In the genomic region with DNA sequence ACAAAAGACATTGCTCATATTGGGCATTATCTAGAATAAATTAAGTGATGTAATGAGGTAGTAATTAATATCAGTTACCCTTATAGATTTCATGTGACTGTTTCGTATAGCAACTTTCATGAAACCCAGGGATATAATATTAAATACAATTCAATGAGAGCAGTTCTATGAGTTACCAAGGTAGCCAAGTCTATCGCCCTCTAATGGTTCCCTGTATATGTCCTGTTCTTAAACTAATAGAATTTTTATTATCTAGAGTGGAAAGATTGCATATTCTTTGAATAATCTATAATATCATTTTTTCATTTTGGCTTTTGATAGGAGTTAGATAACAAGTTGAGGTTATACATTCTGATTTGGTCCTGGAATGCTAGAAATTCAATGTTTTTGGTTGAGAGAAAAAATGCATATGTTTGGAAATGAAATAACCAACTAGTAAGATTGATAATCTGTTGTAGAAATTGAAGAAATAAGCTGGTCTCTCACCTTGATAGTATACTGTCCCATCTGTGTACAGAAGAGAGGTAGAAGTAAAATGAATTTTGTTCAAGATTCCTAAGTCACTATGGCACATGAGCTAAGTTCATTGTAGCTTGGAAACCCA, we compare ENCODE assay signal across 9 cellular contexts. TPM values are rescaled to one million over a fixed set of nuclear protein-coding genes. Genes with fewer than 3 reads are reported as not detected.
A peak's percentile ranks its signal among the peaks of the same experiment; 100 is the strongest.
DNase-seq lines count a peak whose midpoint lies in the region; ATAC-seq and TF ChIP-seq lines count a peak whose summit lies in the region.
"Had no signal": no experiment of that assay in that cellular context is flagged by ENCODE, and none has a peak within 500 bp of the region (broad histone marks: within the 10 kb centered on the region; RNA-seq: fewer than 3 reads in every experiment).

No MANE protein-coding gene starts in this region.

- H3K9me3 ChIP-seq in mesenchymal stem cell (ENCODE audit: control insufficient read depth, low read length), result no peaks in the 10 kb centered on the region
- H3K9me3 ChIP-seq in stomach, result no peaks in the 10 kb centered on the region

- H4K8ac ChIP-seq in mesenchymal stem cell (ENCODE audit: low read length), result no peak overlapping the region

- no peak overlapping the region for H2BK5ac ChIP-seq in mesenchymal stem cell (ENCODE audit: low read depth, low read length, poor library complexity, severe bottlenecking)

- H2BK120ac ChIP-seq in mesenchymal stem cell (ENCODE audit: low read depth, low read length), result no peak overlapping the region

- no peak overlapping the region for H2BK12ac ChIP-seq in mesenchymal stem cell (ENCODE audit: low read length in 2 of 2)

- no peaks in the 10 kb centered on the region for H3K79me2 ChIP-seq in KMS-11 (ENCODE audit: insufficient read depth, low read depth)

- WGBS in mesenchymal stem cell, result no CpG with 5 or more reads among the region's 2 CpGs
- 85 to 93% (median 89%) methylated on average over 2 of the region's 2 CpGs for WGBS in stomach, 5 donors

- TF ChIP-seq CTCF in KMS-11 (conservative IDR thresholded peaks at IDR 0.05; ENCODE audit: low read depth, low read length) (peak; percentile 23; the same call in 1 of the 2 replicates), astrocyte of the spinal cord (IDR thresholded peaks at IDR 0.05; ENCODE audit: low read depth, low read length) (peak; percentile 58), stomach (IDR thresholded peaks at IDR 0.05) (no peak)

- H3K9ac ChIP-seq in KMS-11, result no peak overlapping the region
- no peak overlapping the region for H3K9ac ChIP-seq in mesenchymal stem cell (ENCODE audit: low read length)

- H3K4me2 ChIP-seq in KMS-11 (no peak overlapping the region), mesenchymal stem cell (ENCODE audit: low read length, poor library complexity, severe bottlenecking) (no peak overlapping the region)

- no peak for TF ChIP-seq POLR2A in stomach (IDR thresholded peaks at IDR 0.05)

- no peak overlapping the region for H3K4me3 ChIP-seq in KMS-11 (IDR thresholded peaks at IDR 0.05; ENCODE audit: insufficient read depth, low read depth, low read length)
- no peak overlapping the region for H3K4me3 ChIP-seq in astrocyte of the spinal cord (ENCODE audit: low read depth, low read length)
- no peak overlapping the region for H3K4me3 ChIP-seq in mesenchymal stem cell (ENCODE audit: insufficient read depth in 1 of 2, low read depth in 1 of 2, low read length in 2 of 2)
- no peak overlapping the region for H3K4me3 ChIP-seq in stomach

- H3K4me1 ChIP-seq in KMS-11 (ENCODE audit: low read depth, poor library complexity, severe bottlenecking) (no peaks in the 10 kb centered on the region), mesenchymal stem cell (ENCODE audit: control insufficient read depth, insufficient read depth, low read depth, low read length) (no peaks in the 10 kb centered on the region), stomach (peaks cover 0 to 5% (median 0%) of the 10 kb centered on the region in 4 donors)

- in situ Hi-C loops in astrocyte of the spinal cord (cut with HindIII; ENCODE audit: low sequenced_read_pairs), result no loop called here

- H3K36me3 ChIP-seq in KMS-11 (ENCODE audit: insufficient read depth) (no peaks in the 10 kb centered on the region), mesenchymal stem cell (ENCODE audit: control insufficient read depth in 1 of 2, insufficient read depth in 2 of 2, low read depth in 1 of 2, low read length in 2 of 2) (peaks cover 10 to 64% of the 10 kb centered on the region in 2 experiments), stomach (peaks cover 0 to 51% (median 45%) of the 10 kb centered on the region in 4 donors)

- peaks cover 13% of the 10 kb centered on the region for H3K79me1 ChIP-seq in mesenchymal stem cell (replicated peaks; ENCODE audit: low read length, poor library complexity, severe bottlenecking)

- DNase-seq in EH (ENCODE audit: low read depth) (peak; percentile 4), astrocyte of the spinal cord (ENCODE audit: low read depth, low spot score) (peak; percentile 17), mesenchymal stem cell (peak; percentile 20), stomach (no peak), DMS153 (lab: John Stamatoyannopoulos, UW) (no peak), NCI-H2029 treated with DMSO at 0.1 percent for 48 hours (lab: John Stamatoyannopoulos, UW) (no peak)
- DNase-seq: activated gamma-delta T cell had no signal

- intact Hi-C loops in stomach (cut with DNase I; ENCODE audit: low total_unique reads), result no loop called here

- H3K27ac ChIP-seq in KMS-11 (no peak overlapping the region), mesenchymal stem cell (ENCODE audit: low read length, poor library complexity, severe bottlenecking) (no peak overlapping the region), stomach (no peak overlapping the region)

- no peak overlapping the region for H3K23ac ChIP-seq in mesenchymal stem cell (ENCODE audit: low read length in 2 of 2)

- no peak overlapping the region for H2AK5ac ChIP-seq in mesenchymal stem cell (ENCODE audit: low read length, severe bottlenecking)

- H4K20me1 ChIP-seq in KMS-11 (ENCODE audit: insufficient read depth), result no peaks in the 10 kb centered on the region

- no peak for ATAC-seq in GM18520 (IDR thresholded peaks at IDR 0.05; ENCODE audit: unreplicated experiment)

- no peak overlapping the region for H2BK15ac ChIP-seq in mesenchymal stem cell (ENCODE audit: low read depth, poor library complexity, severe bottlenecking)

- no peak for TF ChIP-seq EP300 in stomach (IDR thresholded peaks at IDR 0.05)

- no peak overlapping the region for H3K4ac ChIP-seq in mesenchymal stem cell (ENCODE audit: low read depth in 1 of 2, low read length in 2 of 2)

- H3K18ac ChIP-seq in mesenchymal stem cell (ENCODE audit: low read depth in 1 of 2, low read length in 2 of 2), result no peak overlapping the region

- H4K91ac ChIP-seq in mesenchymal stem cell (ENCODE audit: low read length), result no peak overlapping the region

- H3K27me3 ChIP-seq in KMS-11 (ENCODE audit: insufficient read depth, low read depth) (no peaks in the 10 kb centered on the region), mesenchymal stem cell (ENCODE audit: control insufficient read depth in 1 of 2, insufficient read depth in 1 of 2, low read length in 2 of 2) (no peaks in the 10 kb centered on the region), stomach (no peaks in the 10 kb centered on the region)

- no peak overlapping the region for H3K14ac ChIP-seq in mesenchymal stem cell (ENCODE audit: low read length in 2 of 2)

- H2AFZ ChIP-seq in KMS-11 (ENCODE audit: low read depth), result no peak overlapping the region
- no peak overlapping the region for H2AFZ ChIP-seq in mesenchymal stem cell (ENCODE audit: low read depth, low read length)

RNA-seq across cellular contexts. Expression of a gene that starts 59.7 kb away (rescaled TPM):
- polyA plus RNA-seq in mesenchymal stem cell (2013, experiment 1 of 2), result 107 TPM
- polyA plus RNA-seq in mesenchymal stem cell (2013, experiment 2 of 2), result 114 TPM
- total RNA-seq in stomach, result 100 to 1,000 TPM in 2 of 5 donors, 10 to 100 TPM in 3; 28.1 to 247 (median 89.1) TPM
- 10 to 100 TPM; 47.4 to 58.6 (median 51.2) TPM for polyA plus RNA-seq in stomach

Comparison
In these comparisons a context has a peak if more than half of its experiments do, and no peak if none do; other contexts are left out.
1. DNase-seq: peak in EH (single experiment), astrocyte of the spinal cord (single experiment) and mesenchymal stem cell (single experiment); none in stomach (single experiment), DMS153 (single experiment) and NCI-H2029 treated with DMSO at 0.1 percent for 48 hours (single experiment).
2. CTCF ChIP-seq: peak in KMS-11 (single experiment) and astrocyte of the spinal cord (single experiment); none in stomach (0 of 7).